Comparison of ENCODE assay signal across 27 cellular contexts in genomic region chr12:89490922-89491321, GRCh38.
"Had no signal": no experiment of that assay in that cellular context is flagged by ENCODE, and none has a peak within 500 bp of the region (broad histone marks: within the 10 kb centered on the region; RNA-seq: fewer than 3 reads in every experiment).

No MANE protein-coding gene starts in this region.

- H3K27me3 ChIP-seq: esophagus squamous epithelium, heart right ventricle, right atrium auricular region, sigmoid colon, stomach, tibial artery, upper lobe of left lung, uterus had no signal

- H3K9me3 Mint-ChIP-seq: memory B cell; naive B cell; natural killer cell treated with Interleukin-12 subunit alpha and Interleukin-12 subunit beta and Interleukin-15 and Interleukin-18, amount 100 ng/mL, for 72 hours; neural crest cell; stimulated activated effector memory CD8-positive, alpha-beta T cell treated with anti-CD3 and anti-CD28 coated beads, Interleukin-12 subunit alpha, Interleukin-12 subunit beta, amount 100 ng/mL, for 72 hours had no signal

- H3K4me3 ChIP-seq: coronary artery, esophagus squamous epithelium, heart right ventricle, lung, prostate gland, right atrium auricular region, sigmoid colon, stomach, tibial artery, upper lobe of left lung, uterus had no signal

- H3K4me1 ChIP-seq: esophagus squamous epithelium, heart right ventricle, parathyroid adenoma, prostate gland, right atrium auricular region, sigmoid colon, tibial artery, upper lobe of left lung, uterus had no signal

- H3K36me3 ChIP-seq: prostate gland, right atrium auricular region, uterus had no signal

- ATAC-seq: heart right ventricle; left lobe of liver; natural killer cell treated with Interleukin-12 subunit alpha and Interleukin-12 subunit beta and Interleukin-15 and Interleukin-18, amount 100 ng/mL, for 72 hours; stimulated activated effector memory CD8-positive, alpha-beta T cell treated with anti-CD3 and anti-CD28 coated beads, Interleukin-12 subunit alpha, Interleukin-12 subunit beta, amount 100 ng/mL, for 72 hours had no signal

- H3K27me3 Mint-ChIP-seq: memory B cell; naive B cell; natural killer cell treated with Interleukin-12 subunit alpha and Interleukin-12 subunit beta and Interleukin-15 and Interleukin-18, amount 100 ng/mL, for 72 hours had no signal

- H3K27ac ChIP-seq: coronary artery, esophagus squamous epithelium, heart right ventricle, parathyroid adenoma, prostate gland, right atrium auricular region, sigmoid colon, stomach, tibial artery, upper lobe of left lung, uterus had no signal

- H3K4me3 Mint-ChIP-seq: memory B cell; natural killer cell treated with Interleukin-12 subunit alpha and Interleukin-12 subunit beta and Interleukin-15 and Interleukin-18, amount 100 ng/mL, for 72 hours; neural crest cell; stimulated activated effector memory CD8-positive, alpha-beta T cell treated with anti-CD3 and anti-CD28 coated beads, Interleukin-12 subunit alpha, Interleukin-12 subunit beta, amount 100 ng/mL, for 72 hours had no signal

- DNase-seq: dermis blood vessel endothelial cell; effector memory CD4-positive, alpha-beta T cell; erythroblast; esophagus squamous epithelium; foreskin melanocyte; glutamatergic neuron; heart right ventricle; hippocampal formation; naive B cell; sigmoid colon; stimulated activated CD4-positive, alpha-beta T cell treated with anti-CD3 and anti-CD28 coated beads, Interleukin-2, amount 100 ng/mL, for 24 hours; stimulated activated CD4-positive, alpha-beta T cell treated with anti-CD3 and anti-CD28 coated beads, Interleukin-4, amount 100 ng/mL, for 24 hours; stimulated activated naive CD4-positive, alpha-beta T cell treated with Interleukin-2 at 50 U/mL for 16 hours; stomach; tibial artery; uterus had no signal

- H3K27ac Mint-ChIP-seq: memory B cell; natural killer cell treated with Interleukin-12 subunit alpha and Interleukin-12 subunit beta and Interleukin-15 and Interleukin-18, amount 100 ng/mL, for 72 hours; stimulated activated effector memory CD8-positive, alpha-beta T cell treated with anti-CD3 and anti-CD28 coated beads, Interleukin-12 subunit alpha, Interleukin-12 subunit beta, amount 100 ng/mL, for 72 hours had no signal

- H2AFZ ChIP-seq: parathyroid adenoma had no signal
